9 cellular contexts compared by ENCODE assay signal in the genomic region with DNA sequence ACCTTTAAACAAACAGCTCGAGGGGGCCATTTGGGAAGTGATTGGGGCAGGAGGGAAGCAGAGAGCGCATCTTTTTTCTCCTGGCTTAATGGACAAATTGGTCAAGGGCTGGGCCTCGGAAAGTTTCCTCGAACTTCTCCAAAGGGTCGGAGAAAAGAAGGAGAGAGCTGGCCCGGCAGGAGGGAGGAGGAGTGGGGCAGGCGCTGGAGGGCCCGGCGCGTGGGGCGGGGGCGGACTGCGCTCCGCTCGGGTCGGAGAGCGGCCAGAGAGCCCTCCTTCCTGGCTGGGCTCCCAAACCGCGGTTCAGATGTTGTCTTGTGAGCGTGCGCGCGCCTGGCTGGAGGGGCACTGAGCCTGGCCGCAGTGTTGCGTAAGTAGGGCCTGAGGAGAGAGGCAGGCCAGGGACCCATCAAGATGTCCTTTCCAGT. TPM values are rescaled to one million over a fixed set of nuclear protein-coding genes. Genes with fewer than 3 reads are reported as not detected.
DNase-seq lines count a peak whose midpoint lies in the region; ATAC-seq and TF ChIP-seq lines count a peak whose summit lies in the region.
"Had no signal": no experiment of that assay in that cellular context is flagged by ENCODE, and none has a peak within 500 bp of the region (broad histone marks: within the 10 kb centered on the region; RNA-seq: fewer than 3 reads in every experiment).

No MANE protein-coding gene starts in this region.

- no peak for ATAC-seq in HG03025 (IDR thresholded peaks at IDR 0.05; ENCODE audit: low FRiP score, unreplicated experiment)
- ATAC-seq: HCT116 had no signal

- TF ChIP-seq CTCF in HFF-Myc (IDR thresholded peaks at IDR 0.05; ENCODE audit: low read depth, low read length, missing control alignments) (no peak), MCF 10A (IDR thresholded peaks at IDR 0.05; ENCODE audit: unreplicated experiment) (no peak)

- peak overlapping the region; percentile 73 for H3K4me3 Mint-ChIP-seq in MCF 10A (ENCODE audit: unreplicated experiment)
- H3K4me3 Mint-ChIP-seq in activated CD4-positive, alpha-beta T cell treated with anti-CD3 and anti-CD28 coated beads, Interleukin-2, amount 10 ng/mL, durations not matched to agents 7 days and 5 days = no peak overlapping the region

- CTCF ChIA-PET in MCF 10A (lab: Yijun Ruan, JAX) = interaction anchor here (0.6 to 2.2 kb wide), 5 partner anchors 8 to 233 kb away, joined by 3 to 8 read pairs (median 4); no protein-coding TSS in a partner anchor
- CTCF ChIA-PET in activated CD4-positive, alpha-beta T cell treated with anti-CD3 and anti-CD28 coated beads, Interleukin-2, amount 10 ng/mL, durations not matched to agents 7 days and 5 days (lab: Charles Lee) = interaction anchor here (0.6 kb wide), 1 partner anchor 224 kb away, joined by 4 read pairs; no protein-coding TSS in a partner anchor

- H3K27ac Mint-ChIP-seq in MCF 10A (ENCODE audit: low read depth, unreplicated experiment) = no peak overlapping the region
- H3K27ac Mint-ChIP-seq in activated CD4-positive, alpha-beta T cell treated with anti-CD3 and anti-CD28 coated beads, Interleukin-2, amount 10 ng/mL, durations not matched to agents 7 days and 5 days = no peak overlapping the region

- H3K4me3 ChIP-seq in HFF-Myc (replicated peaks; ENCODE audit: low read depth, low read length) (peak overlapping the region; percentile 90), skeletal muscle cell (ENCODE audit: low read depth, low read length) (peak overlapping the region; percentile 89)

- POLR2A ChIA-PET in MCF 10A (lab: Yijun Ruan, JAX) = interaction anchor here (1.0 to 2.1 kb wide), 3 partner anchors 9 to 22 kb away, joined by 3 to 4 read pairs (median 3); no protein-coding TSS in a partner anchor
- POLR2A ChIA-PET in activated CD4-positive, alpha-beta T cell treated with anti-CD3 and anti-CD28 coated beads, Interleukin-2, amount 10 ng/mL, durations not matched to agents 7 days and 5 days (lab: Charles Lee) = no interaction called here

- DNase-seq in HFF-Myc (ENCODE audit: extremely low read depth, low read depth) (no peak), MCF 10A (ENCODE audit: unreplicated experiment) (peak; percentile 83), iPS-NIHi11 (ENCODE audit: low spot score) (peak; percentile 69), skeletal muscle cell (ENCODE audit: low read depth) (peak; percentile 83), NCI-H1092 treated with DMSO at 0.1 percent for 48 hours (lab: John Stamatoyannopoulos, UW) (no peak)
- DNase-seq in activated CD4-positive, alpha-beta T cell treated with anti-CD3 and anti-CD28 coated beads, Interleukin-2, amount 10 ng/mL, durations not matched to agents 7 days and 5 days = no peak
- no peak for DNase-seq in activated CD4-positive, alpha-beta T cell treated with anti-CD3 and anti-CD28 coated beads, Interleukin-2, amount 50 U/mL, for 4 hours

- intact Hi-C loops in MCF 10A (cut with micrococcal nuclease) = no loop called here

- peaks cover 33% of the 10 kb centered on the region for H3K4me1 Mint-ChIP-seq in MCF 10A (ENCODE audit: insufficient read depth, unreplicated experiment)
- peaks cover 4% of the 10 kb centered on the region for H3K4me1 Mint-ChIP-seq in activated CD4-positive, alpha-beta T cell treated with anti-CD3 and anti-CD28 coated beads, Interleukin-2, amount 10 ng/mL, durations not matched to agents 7 days and 5 days

- H3K36me3 Mint-ChIP-seq in MCF 10A (ENCODE audit: insufficient read depth, unreplicated experiment) = no peaks in the 10 kb centered on the region
- H3K36me3 Mint-ChIP-seq in activated CD4-positive, alpha-beta T cell treated with anti-CD3 and anti-CD28 coated beads, Interleukin-2, amount 10 ng/mL, durations not matched to agents 7 days and 5 days (ENCODE audit: low read depth) = no peaks in the 10 kb centered on the region

- BruUV-seq in MCF 10A (replicated peaks; lab: Mats Ljungman, UMichigan) = no TSS peak

- H3K27me3 Mint-ChIP-seq in MCF 10A (ENCODE audit: insufficient read depth, unreplicated experiment) = peaks cover 12% of the 10 kb centered on the region
- peaks cover 45% of the 10 kb centered on the region for H3K27me3 Mint-ChIP-seq in activated CD4-positive, alpha-beta T cell treated with anti-CD3 and anti-CD28 coated beads, Interleukin-2, amount 10 ng/mL, durations not matched to agents 7 days and 5 days

- peaks cover 7% of the 10 kb centered on the region for H3K9me3 Mint-ChIP-seq in MCF 10A (ENCODE audit: unreplicated experiment)
- H3K9me3 Mint-ChIP-seq in activated CD4-positive, alpha-beta T cell treated with anti-CD3 and anti-CD28 coated beads, Interleukin-2, amount 10 ng/mL, durations not matched to agents 7 days and 5 days = no peaks in the 10 kb centered on the region

RNA-seq across cellular contexts. Expression of gene MMP2, which starts 1.2 kb away (rescaled TPM):
- total RNA-seq in MCF 10A (2022) = 3.3 and 3.7 TPM in 2 replicates
- not detected for total RNA-seq in activated CD4-positive, alpha-beta T cell treated with anti-CD3 and anti-CD28 coated beads, Interleukin-2, amount 10 ng/mL, durations not matched to agents 7 days and 5 days

RNA-seq across cellular contexts. Expression of gene LPCAT2, which starts 28.6 kb away (rescaled TPM):
- total RNA-seq in MCF 10A (2022) = 10.7 and 11.7 TPM in 2 replicates
- total RNA-seq in activated CD4-positive, alpha-beta T cell treated with anti-CD3 and anti-CD28 coated beads, Interleukin-2, amount 10 ng/mL, durations not matched to agents 7 days and 5 days = under 1 TPM; 0.30 to 0.87 TPM

Comparison
In these comparisons a context has a peak if more than half of its experiments do, and no peak if none do; other contexts are left out.
1. DNase-seq: peak in MCF 10A (single experiment), iPS-NIHi11 (single experiment) and skeletal muscle cell (single experiment); none in HFF-Myc (single experiment), NCI-H1092 treated with DMSO at 0.1 percent for 48 hours (single experiment), activated CD4-positive, alpha-beta T cell treated with anti-CD3 and anti-CD28 coated beads, Interleukin-2, amount 10 ng/mL, durations not matched to agents 7 days and 5 days (single experiment) and activated CD4-positive, alpha-beta T cell treated with anti-CD3 and anti-CD28 coated beads, Interleukin-2, amount 50 U/mL, for 4 hours (0 of 2).